ENCODE assay signal across 8 cellular contexts in genomic region chr12:15982471-15982870, GRCh38.
DNase-seq lines count a peak whose midpoint lies in the region; ATAC-seq and TF ChIP-seq lines count a peak whose summit lies in the region.

No MANE protein-coding gene starts in this region.

- TF ChIP-seq CTCF in AG09309 (IDR thresholded peaks at IDR 0.05; ENCODE audit: control insufficient read depth, insufficient read depth, low read depth, low read length, missing control alignments) = peak; percentile 57
- peak; percentile 46 for TF ChIP-seq CTCF in kidney epithelial cell (IDR thresholded peaks at IDR 0.05; ENCODE audit: insufficient read depth, low read length, poor library complexity, severe bottlenecking)

- DNase-seq in AG09309 (ENCODE audit: low read depth) (peak; percentile 50), HS-27A (ENCODE audit: low read depth) (peak; percentile 49), amniotic epithelial cell (ENCODE audit: low read depth) (peak; percentile 57), kidney epithelial cell (ENCODE audit: low read depth) (no peak), LoVo (ENCODE audit: low spot score) (no peak)
- DNase-seq in activated CD4-positive, CD25-positive, alpha-beta regulatory T cell (lab: John Stamatoyannopoulos, UW) = no peak

- H3K36me3 ChIP-seq in kidney epithelial cell (ENCODE audit: control insufficient read depth, insufficient read depth, low read length) = peaks cover 1% of the 10 kb centered on the region

- H3K4me3 ChIP-seq in AG09309 (ENCODE audit: control insufficient read depth, low read depth, low read length) = no peak overlapping the region
- H3K4me3 ChIP-seq in kidney epithelial cell (ENCODE audit: low read depth, low read length) = no peak overlapping the region

- ATAC-seq in HG03469 (IDR thresholded peaks at IDR 0.05; ENCODE audit: unreplicated experiment) (no peak), GM18520 (IDR thresholded peaks at IDR 0.05; ENCODE audit: unreplicated experiment) (no peak)

- no peaks in the 10 kb centered on the region for H3K27me3 ChIP-seq in kidney epithelial cell (ENCODE audit: control insufficient read depth, insufficient read depth, low read length)

Comparison
In these comparisons a context has a peak if more than half of its experiments do, and no peak if none do; other contexts are left out.
1. DNase-seq: peak in AG09309 (single experiment), HS-27A (single experiment) and amniotic epithelial cell (single experiment); none in kidney epithelial cell (single experiment), activated CD4-positive, CD25-positive, alpha-beta regulatory T cell (0 of 4) and LoVo (single experiment).